Comparison of ENCODE assay signal across 8 cellular contexts in the genomic region with DNA sequence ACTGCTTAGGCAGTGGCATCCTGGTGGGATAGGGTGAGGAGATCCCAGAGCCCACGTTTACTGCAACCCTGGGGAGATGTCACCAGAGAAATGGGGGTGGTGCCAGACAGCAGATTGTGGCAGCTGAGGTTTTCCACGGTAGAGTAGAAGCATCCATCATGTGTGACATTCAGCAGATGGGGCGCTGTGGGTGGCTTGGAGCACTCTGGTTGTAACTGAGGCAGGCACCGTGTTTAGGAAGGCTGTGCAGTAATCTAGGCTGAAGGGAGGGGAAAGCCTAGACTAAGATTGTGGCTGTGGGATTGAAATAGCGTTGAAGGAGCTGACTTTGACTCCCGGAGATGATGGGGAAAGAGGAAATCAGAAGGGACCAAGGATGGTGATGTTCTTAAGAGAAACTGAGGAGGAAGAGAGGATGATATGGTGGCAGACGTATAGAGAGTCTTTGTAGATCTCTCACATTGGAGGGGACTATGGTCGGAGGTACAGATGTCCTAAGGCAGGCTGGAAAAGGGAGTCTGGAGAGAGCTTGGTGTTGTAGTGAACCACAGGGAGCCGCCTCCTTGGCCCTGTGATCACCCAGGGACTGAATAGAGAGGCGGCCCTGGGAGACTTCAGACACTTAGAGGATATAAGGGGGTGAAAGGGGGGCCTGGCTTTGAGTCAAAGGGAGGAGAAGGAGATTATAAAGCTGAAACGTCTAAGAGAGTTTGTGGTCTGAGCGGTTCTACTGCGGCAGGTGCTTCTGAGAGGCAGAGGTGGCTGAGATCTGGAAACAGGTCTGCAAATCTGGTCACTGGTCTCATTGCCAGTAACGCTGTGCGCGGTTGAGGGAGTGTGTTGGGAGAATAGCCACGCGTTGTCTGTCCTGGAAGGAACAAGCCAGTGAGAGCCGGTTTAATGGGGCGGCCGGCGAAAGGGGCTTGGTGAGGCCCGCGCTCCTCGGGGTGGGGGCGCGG. TPM values are rescaled to one million over a fixed set of nuclear protein-coding genes. Genes with fewer than 3 reads are reported as not detected.
DNase-seq lines count a peak whose midpoint lies in the region; ATAC-seq, FAIRE-seq and TF ChIP-seq lines count a peak whose summit lies in the region.

No MANE protein-coding gene starts in this region.

- TF ChIP-seq EP300 in K562 (IDR thresholded peaks at IDR 0.05; ENCODE audit: low read length) = no peak

- H3K36me3 ChIP-seq in H7 (replicated peaks; ENCODE audit: control insufficient read depth, insufficient read depth, low read length) (no peaks in the 10 kb centered on the region), K562 (ENCODE audit: control insufficient read depth, insufficient read depth, low read length) (no peaks in the 10 kb centered on the region)

- 13% methylated on average over 22 of the region's 27 CpGs for WGBS in K562 (ENCODE audit: insufficient coverage, low coverage, missing lambda C conversion rate)

- peak; percentile 46 for FAIRE-seq in K562 (lab: Jason Lieb, UNC)

- H2AFZ ChIP-seq in K562 (ENCODE audit: low read depth, low read length) = peak overlapping the region; percentile 81

- H3K4me2 ChIP-seq in K562 (ENCODE audit: insufficient read depth, low read length) = peak overlapping the region; percentile 85

- no peak for TF ChIP-seq CTCF in K562 (IDR thresholded peaks at IDR 0.05 in 2 of 3, conservative IDR thresholded peaks at IDR 0.05 in 1 of 3; ENCODE audit: insufficient read depth in 2 of 3, low read depth in 1 of 3, low read length in 3 of 3)

- ATAC-seq in K562 = peak; percentile 8
- no peak for ATAC-seq in HG03108 (IDR thresholded peaks at IDR 0.05; ENCODE audit: unreplicated experiment)
- no peak for ATAC-seq in HG02588 (IDR thresholded peaks at IDR 0.05; ENCODE audit: unreplicated experiment)

- no peaks in the 10 kb centered on the region for H3K9me1 ChIP-seq in K562 (ENCODE audit: control insufficient read depth, insufficient read depth, low read length)

- H3K27me3 ChIP-seq in H7 (ENCODE audit: control insufficient read depth, insufficient read depth, low read length) (peaks cover 6% of the 10 kb centered on the region; the same call in 1 of the 2 replicates), K562 (ENCODE audit: control insufficient read depth in 2 of 2, insufficient read depth in 2 of 2, low read length in 2 of 2) (no peaks in the 10 kb centered on the region)

- DNase-seq in Caki2 (ENCODE audit: low read depth) (peak; percentile 48), H7 (no peak), RPMI8226 (peak; percentile 73), K562 (ENCODE audit: extremely low read depth in 1 of 4, low spot score in 3 of 4) (peak in 2 of 4 experiments; percentile 36 to 52), left kidney (ENCODE audit: low read depth, low spot score) (peak; percentile 60)
- DNase-seq in stimulated activated CD8-positive, alpha-beta memory T cell treated with anti-CD3 and anti-CD28 coated beads, Interleukin-12 subunit alpha, Interleukin-12 subunit beta, amount 100 ng/mL, for 1 hour (ENCODE audit: low read depth) = peak; percentile 13

- intact Hi-C loops in K562 (cut with micrococcal nuclease) = no loop called here

- H3K9me3 ChIP-seq in K562 (replicated peaks; ENCODE audit: control insufficient read depth, insufficient read depth, low read depth, low read length) = no peaks in the 10 kb centered on the region

- peaks cover 64% of the 10 kb centered on the region for H3K79me2 ChIP-seq in K562 (ENCODE audit: control insufficient read depth, insufficient read depth, low read length)

- no TSS peak for BruUV-seq in K562 (replicated peaks; lab: Mats Ljungman, UMichigan)

- peak overlapping the region; percentile 15 to 94; a peak in 2 of 4 replicates for H3K9ac ChIP-seq in K562 (ENCODE audit: insufficient read depth in 1 of 2, low read depth in 2 of 2, low read length in 2 of 2)

- POLR2A ChIA-PET in K562 (lab: Yijun Ruan, JAX) = interaction anchor here (0.6 to 2.3 kb wide), 8 partner anchors 9 to 428 kb away, joined by 3 to 9 read pairs (median 4); a partner anchor contains a TSS

- H3K4me3 ChIP-seq in H7 (ENCODE audit: insufficient read depth, low read depth, low read length) = peak overlapping the region; percentile 65
- peak overlapping the region; percentile 50 for H3K4me3 ChIP-seq in K562

- TF ChIP-seq POLR2A in K562 (conservative IDR thresholded peaks at IDR 0.05) = no peak

- CTCF ChIA-PET in K562 (lab: Yijun Ruan, JAX; ENCODE audit: low intra/inter-chr PET ratio) = no interaction called here

- H4K20me1 ChIP-seq in K562 (replicated peaks; ENCODE audit: control insufficient read depth, insufficient read depth, low read length) = no peaks in the 10 kb centered on the region; the same call in 1 of the 2 replicates

- TF ChIP-seq RAD21 in K562 (CRISPR knock-in tag; conservative IDR thresholded peaks at IDR 0.05 in 1 of 2, IDR thresholded peaks at IDR 0.05 in 1 of 2) = no peak

- H3K27ac ChIP-seq in K562 (ENCODE audit: extremely low read depth, low read depth, low read length) = peak overlapping the region; percentile 24

- in situ Hi-C loops in Caki2 (cut with HindIII; ENCODE audit: low pct_unique_long_range_greater_than_20kb, low sequenced_read_pairs) (no loop called here), K562 (cut with MboI) (loop anchor here (5.0 kb wide), 2 partner anchors 40 to 200 kb away; no protein-coding TSS in a partner anchor)

- H3K4me1 ChIP-seq in K562 (replicated peaks in 1 of 2; ENCODE audit: control insufficient read depth in 2 of 2, insufficient read depth in 2 of 2, low read length in 2 of 2) = peaks cover 31 to 34% of the 10 kb centered on the region in 2 experiments; a peak in 4 of 5 replicates

TF ChIP-seq in K562, 482 proteins besides CTCF, POLR2A, EP300 and RAD21 (continues in another document):
- peak; percentile 72 for TF ChIP-seq PHF21A (IDR thresholded peaks at IDR 0.05; ENCODE audit: borderline replicate concordance, low read depth)
- TF ChIP-seq NFRKB (IDR thresholded peaks at IDR 0.05; ENCODE audit: low read depth) = no peak
- TF ChIP-seq KDM5B (IDR thresholded peaks at IDR 0.05; ENCODE audit: insufficient replicate concordance, low read depth, low read length) = peak; percentile 22
- TF ChIP-seq FOXP1 (CRISPR knock-in tag; IDR thresholded peaks at IDR 0.05) = 0 out of 2 replicates have a peak, but pooled peaks have one; percentile 16
- peak; percentile 69; the same call in 1 of the 2 replicates for TF ChIP-seq LARP7 (IDR thresholded peaks at IDR 0.05)
- no peak for TF ChIP-seq BRD4 (IDR thresholded peaks at IDR 0.05)
- TF ChIP-seq HSF4 (CRISPR knock-in tag; IDR thresholded peaks at IDR 0.05; ENCODE audit: borderline replicate concordance) = no peak

RNA-seq across cellular contexts. Expression of a gene that starts 0.8 kb away (rescaled TPM):
- 28.9 and 34.3 TPM in 2 replicates for total RNA-seq in Caki2 (2014; rRNA removed; shearing (Covaris generic); ENCODE audit: low replicate concordance)
- total RNA-seq in H7 (2014; rRNA removed; shearing (Covaris generic)) = 12.0 and 14.7 TPM in 2 replicates
- total RNA-seq in K562 (2011; cell fraction: chromatin; rRNA removed; ENCODE audit: low replicate concordance) = 35.0 and 75.6 TPM in 2 replicates
- 77.2 and 77.4 TPM in 2 replicates for total RNA-seq in K562 (2011; cell fraction: nucleolus; rRNA removed)
- 59.2 and 67.5 TPM in 2 replicates for total RNA-seq in K562 (2011; cell fraction: nucleoplasm; rRNA removed)
- total RNA-seq in K562 (2014; rRNA removed) (22.0 and 25.4 TPM in 2 replicates), K562 (2014; rRNA removed; fragmentation: Illumina TruSeq; extraction: Trizol) (13.6 and 16.1 TPM in 2 replicates), K562 (2015; rRNA removed; fragmentation: Illumina TruSeq; extraction: Trizol) (16.1 and 16.7 TPM in 2 replicates), K562 (2021) (11.4 and 11.8 TPM in 2 replicates)
- polyA plus RNA-seq in K562 (2011; rRNA removed) (24.6 and 32.7 TPM in 2 replicates), K562 (2014; fragmentation: Illumina TruSeq; extraction: Trizol) (19.5 and 19.6 TPM in 2 replicates), K562 (2014; fragmentation: Nextera tagmentation; extraction: Ambion mirVana) (10 to 100 TPM; 13.5 to 18.0 TPM), K562 (2014; rRNA removed) (15.3 and 20.2 TPM in 2 replicates)
- 27.7 and 40.0 TPM in 2 replicates for polyA plus RNA-seq in K562 (2011; cell fraction: cytosol; rRNA removed)
- polyA plus RNA-seq in K562 (2011; cell fraction: nucleus; rRNA removed) = 50.2 and 51.7 TPM in 2 replicates
- 14.4 and 20.5 TPM in 2 replicates for polyA plus RNA-seq in K562 (2012)
- polyA minus RNA-seq in K562 (2011; rRNA and poly(A)+ RNA removed) = 26.3 and 28.2 TPM in 2 replicates
- 12.5 and 16.1 TPM in 2 replicates for polyA minus RNA-seq in K562 (2011; cell fraction: cytosol; rRNA and poly(A)+ RNA removed)
- 8.2 and 14.7 TPM in 2 replicates for polyA minus RNA-seq in K562 (2011; cell fraction: nucleus; rRNA and poly(A)+ RNA removed)

RNA-seq across cellular contexts. Expression of a gene that starts 45.6 kb away (rescaled TPM):
- 379 and 544 TPM in 2 replicates for total RNA-seq in Caki2 (2014; rRNA removed; shearing (Covaris generic); ENCODE audit: low replicate concordance)
- 7.3 and 27.3 TPM in 2 replicates for total RNA-seq in H7 (2014; rRNA removed; shearing (Covaris generic))
- 1.2 TPM in 1 of 2 replicates, not detected in the other for total RNA-seq in K562 (2011; cell fraction: chromatin; rRNA removed; ENCODE audit: low replicate concordance)
- total RNA-seq in K562 (2011; cell fraction: nucleolus; rRNA removed) = 4.2 and 5.5 TPM in 2 replicates
- total RNA-seq in K562 (2011; cell fraction: nucleoplasm; rRNA removed) = 0.59 and 0.69 TPM in 2 replicates
- total RNA-seq in K562 (2014; rRNA removed) (0.24 and 0.41 TPM in 2 replicates), K562 (2014; rRNA removed; fragmentation: Illumina TruSeq; extraction: Trizol) (not detected in 2 replicates), K562 (2015; rRNA removed; fragmentation: Illumina TruSeq; extraction: Trizol) (0.65 and 1.4 TPM in 2 replicates), K562 (2021) (9.7 and 11.5 TPM in 2 replicates)
- polyA plus RNA-seq in K562 (2011; rRNA removed) (0.31 and 0.98 TPM in 2 replicates), K562 (2014; fragmentation: Illumina TruSeq; extraction: Trizol) (0.55 TPM in 1 of 2 replicates, not detected in the other), K562 (2014; fragmentation: Nextera tagmentation; extraction: Ambion mirVana) (under 1 TPM; 0.07 to 0.66 TPM), K562 (2014; rRNA removed) (0.49 and 1.7 TPM in 2 replicates)
- 0.15 and 0.46 TPM in 2 replicates for polyA plus RNA-seq in K562 (2011; cell fraction: cytosol; rRNA removed)
- polyA plus RNA-seq in K562 (2011; cell fraction: nucleus; rRNA removed) = 0.21 and 2.2 TPM in 2 replicates
- polyA plus RNA-seq in K562 (2012) = 0.92 and 2.4 TPM in 2 replicates
- polyA minus RNA-seq in K562 (2011; rRNA and poly(A)+ RNA removed) = not detected in 2 replicates
- 2.4 and 4.1 TPM in 2 replicates for polyA minus RNA-seq in K562 (2011; cell fraction: cytosol; rRNA and poly(A)+ RNA removed)
- 0.54 and 0.56 TPM in 2 replicates for polyA minus RNA-seq in K562 (2011; cell fraction: nucleus; rRNA and poly(A)+ RNA removed)

Comparison
In these comparisons a context has a peak if more than half of its experiments do, and no peak if none do; other contexts are left out.
1. RNA of a gene that starts 45.6 kb away (total RNA-seq): 379 to 544 TPM in Caki2; 7.3 to 27.3 TPM in H7 and 0.24 to 11.5 TPM in K562; every median in the first group is over 10 times any median in the second.